1 cellular context compared by ENCODE assay signal in genomic region chr19:18152817-18153554, GRCh38.
A peak's percentile ranks its signal among the peaks of the same experiment; 100 is the strongest.
TF ChIP-seq lines count a peak whose summit lies in the region.

Gene PIK3R2 (plus strand): TSS chr19:18153163. CDS start chr19:18155880, 2,717 bp downstream.

TF ChIP-seq in GM12878, 131 proteins besides CTCF, POLR2A, EP300 and RAD21 (continued from another document and continues in another):
- TF ChIP-seq PKNOX1 (IDR thresholded peaks at IDR 0.05) (peak; percentile 12; the same call in 1 of the 2 replicates), IRF5 (IDR thresholded peaks at IDR 0.05; ENCODE audit: borderline replicate concordance) (peak; percentile 19; the same call in 1 of the 2 replicates), ZZZ3 (IDR thresholded peaks at IDR 0.05; ENCODE audit: control insufficient read depth, insufficient read length, low read depth) (no peak), E2F4 (IDR thresholded peaks at IDR 0.05; ENCODE audit: low read depth, low read length) (no peak), CHD4 (IDR thresholded peaks at IDR 0.05) (no peak), MLLT1 (IDR thresholded peaks at IDR 0.05) (no peak), SKIL (IDR thresholded peaks at IDR 0.05; ENCODE audit: low read depth, poor library complexity, severe bottlenecking) (no peak), SMAD1 (IDR thresholded peaks at IDR 0.05; ENCODE audit: low read depth, partially characterized antibody) (no peak), SMAD5 (IDR thresholded peaks at IDR 0.05; ENCODE audit: low read depth) (no peak), NR2C2 (IDR thresholded peaks at IDR 0.05; ENCODE audit: borderline replicate concordance, control insufficient read depth, insufficient read length, low read depth) (no peak), IKZF1 (conservative IDR thresholded peaks at IDR 0.05) (peak; percentile 90), ZNF274 (IDR thresholded peaks at IDR 0.05; ENCODE audit: insufficient read depth, insufficient read length) (no peak), USF1 (IDR thresholded peaks at IDR 0.05; ENCODE audit: borderline replicate concordance, extremely low read length, insufficient read depth, low read depth, low read length) (no peak), RUNX3 (IDR thresholded peaks at IDR 0.05; ENCODE audit: low read length) (peak; percentile 70), BHLHE40 (IDR thresholded peaks at IDR 0.05; ENCODE audit: borderline replicate concordance in 1 of 2, low read depth in 2 of 2, low read length in 1 of 2) (peak in 1 of 2 experiments; percentile 85; a peak in 2 of 4 replicates), PAX8 (IDR thresholded peaks at IDR 0.05) (no peak), ZBTB4 (CRISPR knock-in tag; IDR thresholded peaks at IDR 0.05) (no peak), SMARCA5 (IDR thresholded peaks at IDR 0.05) (peak; percentile 87; the same call in 1 of the 2 replicates), MTA3 (IDR thresholded peaks at IDR 0.05; ENCODE audit: borderline replicate concordance, low read length) (no peak), LARP7 (IDR thresholded peaks at IDR 0.05) (peak; percentile 97), RBBP5 (conservative IDR thresholded peaks at IDR 0.05) (no peak), CBX5 (IDR thresholded peaks at IDR 0.05; ENCODE audit: low read depth) (no peak), RAD51 (IDR thresholded peaks at IDR 0.05) (no peak), ASH2L (IDR thresholded peaks at IDR 0.05; ENCODE audit: borderline replicate concordance, low read depth) (no peak), WRNIP1 (IDR thresholded peaks at IDR 0.05; ENCODE audit: borderline replicate concordance, low read depth, low read length) (no peak), RFX5 (IDR thresholded peaks at IDR 0.05; ENCODE audit: low read depth, low read length) (no peak), ZBTB33 (IDR thresholded peaks at IDR 0.05) (peak; percentile 51; the same call in 1 of the 2 replicates), NBN (IDR thresholded peaks at IDR 0.05) (no peak), HDAC6 (IDR thresholded peaks at IDR 0.05; ENCODE audit: unreplicated experiment) (no peak), CHD2 (IDR thresholded peaks at IDR 0.05; ENCODE audit: borderline replicate concordance, low read depth, low read length) (peak; percentile 97), JUND (IDR thresholded peaks at IDR 0.05; ENCODE audit: low read depth, low read length) (no peak), FOXM1 (IDR thresholded peaks at IDR 0.05; ENCODE audit: low read depth, low read length) (no peak), SUZ12 (IDR thresholded peaks at IDR 0.05; ENCODE audit: unreplicated experiment) (no peak), STAT3 (IDR thresholded peaks at IDR 0.05; ENCODE audit: low read depth, low read length) (no peak), HCFC1 (IDR thresholded peaks at IDR 0.05; ENCODE audit: low read length) (peak; percentile 15; the same call in 1 of the 2 replicates), NKRF (conservative IDR thresholded peaks at IDR 0.05) (peak; percentile 87), IRF4 (IDR thresholded peaks at IDR 0.05; ENCODE audit: low read depth, low read length) (no peak), TCF12 (IDR thresholded peaks at IDR 0.05; ENCODE audit: low read depth, low read length) (no peak), IKZF2 (IDR thresholded peaks at IDR 0.05) (0 out of 4 replicates have a peak, but pooled peaks of 1 of the 2 experiments have one; percentile 20), SREBF2 (IDR thresholded peaks at IDR 0.05; ENCODE audit: low read length) (no peak), ZNF384 (IDR thresholded peaks at IDR 0.05; ENCODE audit: borderline replicate concordance, low read depth, low read length) (no peak), MEF2B (IDR thresholded peaks at IDR 0.05; ENCODE audit: partially characterized antibody, poor library complexity, severe bottlenecking) (peak; percentile 81), MTA2 (IDR thresholded peaks at IDR 0.05; ENCODE audit: low read depth) (no peak), SIN3A (IDR thresholded peaks at IDR 0.05; ENCODE audit: low read depth, low read length) (no peak; the same call in 1 of the 2 replicates), USF2 (IDR thresholded peaks at IDR 0.05; ENCODE audit: borderline replicate concordance, low read depth, low read length) (no peak), RELA (IDR thresholded peaks at IDR 0.05; ENCODE audit: borderline replicate concordance, partially characterized antibody) (peak; percentile 29), SIX5 (IDR thresholded peaks at IDR 0.05; ENCODE audit: low read depth, low read length, severe bottlenecking) (no peak)
